ENCODE assay signal across 22 cellular contexts in genomic region chr22:17013396-17014100, GRCh38. TPM values are rescaled to one million over a fixed set of nuclear protein-coding genes. Genes with fewer than 3 reads are reported as not detected.
"Had no signal": no experiment of that assay in that cellular context is flagged by ENCODE, and none has a peak within 500 bp of the region (broad histone marks: within the 10 kb centered on the region; RNA-seq: fewer than 3 reads in every experiment).

No MANE protein-coding gene starts in this region.

- H3K9me3 ChIP-seq: gastroesophageal sphincter, left ventricle myocardium inferior, upper lobe of left lung had no signal

- H3K27ac ChIP-seq: gastroesophageal sphincter, left ventricle myocardium inferior, upper lobe of left lung had no signal

- H3K27me3 ChIP-seq: upper lobe of left lung had no signal

- FAIRE-seq: kidney had no signal

- ATAC-seq: activated CD8-positive, alpha-beta T cell treated with anti-CD3 and anti-CD28 coated beads, Interleukin-2, amount 10 ng/mL, durations not matched to agents 7 days and 5 days; gastroesophageal sphincter; natural killer cell; right cardiac atrium had no signal

- DNase-seq: activated CD4-positive, alpha-beta T cell treated with anti-CD3 and anti-CD28 coated beads, Interleukin-2, amount 10 ng/mL, durations not matched to agents 24 days and 14 days; activated CD4-positive, CD25-positive, alpha-beta regulatory T cell; activated CD8-positive, alpha-beta T cell treated with anti-CD3 and anti-CD28 coated beads, Interleukin-2, amount 10 ng/mL, durations not matched to agents 7 days and 5 days; activated naive CD4-positive, alpha-beta T cell; activated naive CD8-positive, alpha-beta T cell treated with anti-CD3 and anti-CD28 coated beads, Interleukin-2, amount 10 ng/mL, durations not matched to agents 7 days and 5 days; aorta; endodermal cell; erythroblast; kidney; left ventricle myocardium inferior; mesenchymal stem cell; natural killer cell; right cardiac atrium; stimulated activated CD4-positive, alpha-beta T cell treated with anti-CD3 and anti-CD28 coated beads, Interleukin-4, amount 100 ng/mL, for 24 hours; stimulated activated naive CD4-positive, alpha-beta T cell; upper lobe of left lung had no signal

- H3K4me1 ChIP-seq: gastroesophageal sphincter, left ventricle myocardium inferior, upper lobe of left lung had no signal

- H3K36me3 ChIP-seq: gastroesophageal sphincter, left ventricle myocardium inferior, upper lobe of left lung had no signal

- H3K4me3 ChIP-seq: gastroesophageal sphincter, left ventricle myocardium inferior, skin epidermis, upper lobe of left lung had no signal

RNA-seq across cellular contexts. Expression of gene GAB4, which starts 5.5 kb away (rescaled TPM):
- total RNA-seq: activated CD4-positive, alpha-beta T cell treated with anti-CD3 and anti-CD28 coated beads, Interleukin-2, amount 10 ng/mL, durations not matched to agents 24 days and 14 days; activated CD8-positive, alpha-beta T cell treated with anti-CD3 and anti-CD28 coated beads, Interleukin-2, amount 10 ng/mL, durations not matched to agents 7 days and 5 days; activated naive CD8-positive, alpha-beta T cell treated with anti-CD3 and anti-CD28 coated beads, Interleukin-2, amount 10 ng/mL, durations not matched to agents 7 days and 5 days; aorta; chondrocyte; dermis microvascular lymphatic vessel endothelial cell; gastroesophageal sphincter; kidney; left ventricle myocardium inferior; posterior vena cava; right cardiac atrium; subcutaneous adipose tissue; upper lobe of left lung had no signal
- polyA plus RNA-seq: aorta, right cardiac atrium had no signal
